9 cellular contexts compared by ENCODE assay signal in genomic region chr9:4832786-4833579, GRCh38. TPM values are rescaled to one million over a fixed set of nuclear protein-coding genes. Genes with fewer than 3 reads are reported as not detected.
A peak's percentile ranks its signal among the peaks of the same experiment; 100 is the strongest.
DNase-seq lines count a peak whose midpoint lies in the region; ATAC-seq and TF ChIP-seq lines count a peak whose summit lies in the region.
"Had no signal": no experiment of that assay in that cellular context is flagged by ENCODE, and none has a peak within 500 bp of the region (broad histone marks: within the 10 kb centered on the region; RNA-seq: fewer than 3 reads in every experiment).

No MANE protein-coding gene starts in this region.

- no peak overlapping the region for H3K4me3 Mint-ChIP-seq in Calu3 (ENCODE audit: low read depth, unreplicated experiment)
- no peak overlapping the region for H3K4me3 Mint-ChIP-seq in chondrocyte (ENCODE audit: unreplicated experiment)
- H3K4me3 Mint-ChIP-seq in mesothelial cell of epicardium = no peak overlapping the region
- no peak overlapping the region for H3K4me3 Mint-ChIP-seq in immature natural killer cell

- POLR2A ChIA-PET in Panc1 (lab: Charles Lee) = no interaction called here

- H3K36me3 Mint-ChIP-seq in Calu3 (ENCODE audit: insufficient read depth, unreplicated experiment) = peaks cover 21% of the 10 kb centered on the region
- peaks cover 3% of the 10 kb centered on the region for H3K36me3 Mint-ChIP-seq in chondrocyte (ENCODE audit: low read depth)
- H3K36me3 Mint-ChIP-seq in mesothelial cell of epicardium = peaks cover 23% of the 10 kb centered on the region
- H3K36me3 Mint-ChIP-seq in immature natural killer cell = peaks cover 14 to 30% (median 14%) of the 10 kb centered on the region in 3 donors

- no peaks in the 10 kb centered on the region for H3K9me3 ChIP-seq in Panc1 (ENCODE audit: control insufficient read depth, insufficient read depth, low read depth, low read length)

- H3K27ac ChIP-seq in Panc1 (ENCODE audit: low read length) = no peak overlapping the region
- H3K27ac ChIP-seq: HL-60 had no signal

- intact Hi-C loops in Calu3 (cut with micrococcal nuclease; ENCODE audit: unreplicated experiment) (loop anchor here (5.0 to 10.0 kb wide), 2 partner anchors 68 to 154 kb away; partner anchors contain the start of gene JAK2), Panc1 (cut with micrococcal nuclease; ENCODE audit: unreplicated experiment) (no loop called here)

- no peak for TF ChIP-seq CTCF in Calu3 (IDR thresholded peaks at IDR 0.05; ENCODE audit: unreplicated experiment)
- TF ChIP-seq CTCF in Panc1 (IDR thresholded peaks at IDR 0.05) = no peak
- TF ChIP-seq CTCF in chondrocyte (IDR thresholded peaks at IDR 0.05) = no peak
- TF ChIP-seq CTCF in mesothelial cell of epicardium (IDR thresholded peaks at IDR 0.05; ENCODE audit: unreplicated experiment) = no peak

- CTCF ChIA-PET in Calu3 (lab: Charles Lee) = interaction anchor here (0.7 to 1.3 kb wide), 5 partner anchors 17 to 125 kb away, joined by 3 to 6 read pairs (median 3); no protein-coding TSS in a partner anchor
- CTCF ChIA-PET in Panc1 (lab: Charles Lee) = no interaction called here

- DNase-seq in Calu3 (peak; percentile 10), Panc1 (ENCODE audit: low read depth, low spot score) (peak; percentile 81), chondrocyte (ENCODE audit: low spot score) (no peak), renal cortical epithelial cell (ENCODE audit: low read depth) (peak; percentile 100), SKM-1 (lab: John Stamatoyannopoulos, UW; ENCODE audit: unreplicated experiment) (no peak), mesothelial cell of epicardium (ENCODE audit: low spot score in 2 of 2, unreplicated experiment in 2 of 2) (no peak), immature natural killer cell (no peak), germinal center (ENCODE audit: low spot score) (no peak)

- H3K4me1 Mint-ChIP-seq in Calu3 (ENCODE audit: low read depth, unreplicated experiment) = peaks cover 23% of the 10 kb centered on the region
- peaks cover 46% of the 10 kb centered on the region for H3K4me1 Mint-ChIP-seq in chondrocyte (ENCODE audit: low read depth)
- no peaks in the 10 kb centered on the region for H3K4me1 Mint-ChIP-seq in mesothelial cell of epicardium
- H3K4me1 Mint-ChIP-seq in immature natural killer cell = no peaks in the 10 kb centered on the region

- in situ Hi-C loops in Panc1 (cut with HindIII; ENCODE audit: low pct_unique_long_range_greater_than_20kb, low sequenced_read_pairs) = no loop called here

- H3K27me3 ChIP-seq in Panc1 (ENCODE audit: control insufficient read depth, insufficient read depth, low read length) = no peaks in the 10 kb centered on the region

- H3K9me3 Mint-ChIP-seq in Calu3 (ENCODE audit: low read depth, unreplicated experiment) = no peaks in the 10 kb centered on the region
- no peaks in the 10 kb centered on the region for H3K9me3 Mint-ChIP-seq in chondrocyte (ENCODE audit: low read depth)
- H3K9me3 Mint-ChIP-seq in mesothelial cell of epicardium = no peaks in the 10 kb centered on the region
- H3K9me3 Mint-ChIP-seq in immature natural killer cell = no peaks in the 10 kb centered on the region

- H3K27ac Mint-ChIP-seq in Calu3 (ENCODE audit: unreplicated experiment) (peak overlapping the region; percentile 85), chondrocyte (ENCODE audit: unreplicated experiment) (peak overlapping the region; percentile 92), mesothelial cell of epicardium (no peak overlapping the region), immature natural killer cell (no peak overlapping the region)

- BruUV-seq in Calu3 (replicated peaks; lab: Mats Ljungman, UMichigan) (no TSS peak), Panc1 (replicated peaks; lab: Mats Ljungman, UMichigan) (no TSS peak)

- no peak overlapping the region for H3K4me3 ChIP-seq in Panc1 (ENCODE audit: low read depth in 2 of 2, low read length in 2 of 2)

- peak; percentile 96 for ATAC-seq in Panc1

- H3K36me3 ChIP-seq in Panc1 (ENCODE audit: control insufficient read depth, insufficient read depth, low read length) = no peaks in the 10 kb centered on the region

- H3K27me3 Mint-ChIP-seq in Calu3 (ENCODE audit: unreplicated experiment) = no peaks in the 10 kb centered on the region
- no peaks in the 10 kb centered on the region for H3K27me3 Mint-ChIP-seq in chondrocyte (ENCODE audit: low read depth)
- H3K27me3 Mint-ChIP-seq in mesothelial cell of epicardium (ENCODE audit: low read depth) = no peaks in the 10 kb centered on the region
- peaks cover 0 to 3% (median 2%) of the 10 kb centered on the region in 3 donors for H3K27me3 Mint-ChIP-seq in immature natural killer cell (ENCODE audit: low read depth in 3 of 3)

- no peaks in the 10 kb centered on the region for H3K4me1 ChIP-seq in Panc1 (ENCODE audit: control insufficient read depth, insufficient read depth, low read length)

RNA-seq across cellular contexts. Expression of gene RCL1, which starts 40.2 kb away (rescaled TPM):
- total RNA-seq in Calu3 (2022) (20.7 and 21.3 TPM in 2 replicates), Panc1 (2021; ENCODE audit: unreplicated experiment) (11.2 TPM), chondrocyte (8.4 to 10.0 TPM (median 8.6 TPM) in 3 replicates), renal cortical epithelial cell (12.9 and 18.5 TPM in 2 replicates), mesothelial cell of epicardium (21.2 to 22.8 TPM (median 21.4 TPM) in 3 replicates)
- polyA plus RNA-seq in Panc1 (2012; ENCODE audit: insufficient read length) = 6.7 TPM
- polyA plus RNA-seq in immature natural killer cell = 10 to 100 TPM; 13.6 to 31.3 (median 17.0) TPM

Comparison
In these comparisons a context has a peak if more than half of its experiments do, and no peak if none do; other contexts are left out.
1. DNase-seq: peak in Calu3 (single experiment), Panc1 (single experiment) and renal cortical epithelial cell (single experiment); none in chondrocyte (single experiment), SKM-1 (single experiment), mesothelial cell of epicardium (0 of 2), immature natural killer cell (0 of 3) and germinal center (single experiment).
2. H3K27ac Mint-ChIP-seq: peak in Calu3 (single experiment) and chondrocyte (single experiment); none in mesothelial cell of epicardium (single experiment) and immature natural killer cell (0 of 6).